ENCODE assay signal across 8 cellular contexts in the genomic region with DNA sequence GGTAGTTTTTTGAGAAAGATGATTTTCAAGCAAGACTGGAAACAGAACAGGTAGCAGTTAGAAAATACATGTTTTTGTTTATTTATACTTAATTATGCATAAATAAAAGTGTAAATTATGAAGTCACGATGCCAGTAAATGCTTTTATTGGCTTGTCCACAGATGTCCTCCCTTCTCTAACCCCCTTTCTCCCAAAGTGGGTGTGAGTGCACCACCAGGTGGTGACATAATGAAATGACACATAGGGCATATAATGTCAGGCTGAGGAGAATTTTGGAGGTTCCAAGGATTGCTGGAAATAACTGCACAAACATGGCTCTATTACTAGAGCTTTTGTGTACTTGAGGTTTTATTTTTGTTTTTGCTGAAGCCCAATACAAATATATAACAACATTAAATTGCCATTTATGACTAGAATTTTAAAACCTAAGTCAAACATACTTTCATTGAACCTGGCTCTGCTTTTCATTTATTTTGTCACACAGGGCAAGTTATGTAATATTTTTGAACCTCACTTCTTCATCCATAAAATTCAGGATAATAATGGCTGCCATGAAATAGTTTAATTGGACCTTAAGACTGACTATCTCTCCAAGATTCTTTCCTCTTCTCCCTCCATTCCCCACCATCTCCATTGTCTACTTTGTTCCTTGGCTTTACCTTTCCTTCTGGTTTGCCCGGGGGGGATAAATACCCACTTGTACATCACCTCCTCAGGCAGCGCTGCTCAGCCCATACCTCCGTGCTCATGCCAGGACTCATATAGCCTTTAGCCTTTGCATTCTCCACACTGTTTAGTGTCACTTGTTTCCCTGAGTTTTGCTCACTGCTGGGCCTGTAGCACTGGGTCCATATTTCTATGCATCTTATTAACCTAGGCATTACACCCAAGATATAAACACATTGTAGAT.
DNase-seq lines count a peak whose midpoint lies in the region; ATAC-seq, FAIRE-seq and TF ChIP-seq lines count a peak whose summit lies in the region.

No MANE protein-coding gene starts in this region.

- H3K4me3 Mint-ChIP-seq in activated T-cell treated with anti-CD3 and anti-CD28 coated beads, Interleukin-2, amount 50 U/mL, for 72 hours: no peak overlapping the region
- H3K4me3 Mint-ChIP-seq in GM23338 (no peak overlapping the region), astrocyte (ENCODE audit: unreplicated experiment) (no peak overlapping the region)

- intact Hi-C loops in lower lobe of right lung (cut with DNase I): no loop called here

- no peak overlapping the region for H3K27ac Mint-ChIP-seq in activated T-cell treated with anti-CD3 and anti-CD28 coated beads, Interleukin-2, amount 50 U/mL, for 72 hours
- peak overlapping the region; percentile 67 for H3K27ac Mint-ChIP-seq in GM23338
- no peak overlapping the region for H3K27ac Mint-ChIP-seq in astrocyte (ENCODE audit: unreplicated experiment)

- 0 out of 2 replicates have a peak overlapping the region, but pooled peaks have one; percentile 21 for H2AFZ ChIP-seq in GM23338
- no peak overlapping the region for H2AFZ ChIP-seq in astrocyte (ENCODE audit: low read depth, low read length)

- H3K4me3 ChIP-seq in GM23338 (no peak overlapping the region), astrocyte (ENCODE audit: insufficient read depth, low read depth, low read length) (no peak overlapping the region), lower lobe of right lung (no peak overlapping the region)

- H4K20me1 ChIP-seq in GM23338 (replicated peaks; ENCODE audit: insufficient read depth): no peaks in the 10 kb centered on the region
- peaks cover 3% of the 10 kb centered on the region for H4K20me1 ChIP-seq in astrocyte (ENCODE audit: insufficient read depth, low read length)

- H3K79me2 ChIP-seq in GM23338 (replicated peaks; ENCODE audit: insufficient read depth) (no peaks in the 10 kb centered on the region), astrocyte (ENCODE audit: insufficient read depth, low read length) (no peaks in the 10 kb centered on the region)

- peak in 1 of 2 donors; percentile 44 for ATAC-seq in activated T-cell treated with anti-CD3 and anti-CD28 coated beads, Interleukin-2, amount 50 U/mL, for 72 hours (replicated peaks in 1 of 2)
- ATAC-seq in GM23338 (peak; percentile 87), lower lobe of right lung (peak; percentile 72 to 81)

- H3K4me1 Mint-ChIP-seq in activated T-cell treated with anti-CD3 and anti-CD28 coated beads, Interleukin-2, amount 50 U/mL, for 72 hours (ENCODE audit: low read depth): no peaks in the 10 kb centered on the region
- H3K4me1 Mint-ChIP-seq in GM23338 (peaks cover 17% of the 10 kb centered on the region; the same call in 2 of the 3 replicates), astrocyte (ENCODE audit: low read depth, unreplicated experiment) (no peaks in the 10 kb centered on the region)

- peaks cover 6% of the 10 kb centered on the region for H3K4me1 ChIP-seq in GM23338 (ENCODE audit: insufficient read depth)
- peaks cover 4% of the 10 kb centered on the region for H3K4me1 ChIP-seq in astrocyte (ENCODE audit: insufficient read depth, low read length)
- H3K4me1 ChIP-seq in lower lobe of right lung: no peaks in the 10 kb centered on the region

- H3K9me3 Mint-ChIP-seq in activated T-cell treated with anti-CD3 and anti-CD28 coated beads, Interleukin-2, amount 50 U/mL, for 72 hours: no peaks in the 10 kb centered on the region
- H3K9me3 Mint-ChIP-seq in GM23338: peaks cover 3% of the 10 kb centered on the region; the same call in 1 of the 3 replicates
- peaks cover 1% of the 10 kb centered on the region for H3K9me3 Mint-ChIP-seq in astrocyte (ENCODE audit: unreplicated experiment)

- peak; percentile 15 to 32 for DNase-seq in activated T-cell treated with anti-CD3 and anti-CD28 coated beads, Interleukin-2, amount 50 U/mL, for 72 hours
- DNase-seq in activated T-cell treated with anti-CD3 and anti-CD28 coated beads for 4 hours (no peak), GM23338 (ENCODE audit: low spot score) (peak; percentile 76), NCI-H146 treated with DMSO at 0.1 percent for 48 hours (lab: John Stamatoyannopoulos, UW; ENCODE audit: unreplicated experiment) (peak; percentile 34), astrocyte (ENCODE audit: low read depth) (no peak), lower lobe of right lung (no peak), NCI-H774 (lab: John Stamatoyannopoulos, UW) (no peak), KG1 (lab: John Stamatoyannopoulos, UW) (no peak)

- H3K27ac ChIP-seq in GM23338 (ENCODE audit: low read depth) (no peak overlapping the region), astrocyte (ENCODE audit: low read depth, low read length) (no peak overlapping the region), lower lobe of right lung (no peak overlapping the region)

- no peaks in the 10 kb centered on the region for H3K36me3 Mint-ChIP-seq in activated T-cell treated with anti-CD3 and anti-CD28 coated beads, Interleukin-2, amount 50 U/mL, for 72 hours (ENCODE audit: insufficient read depth in 2 of 2)
- H3K36me3 Mint-ChIP-seq in GM23338 (ENCODE audit: low read depth) (no peaks in the 10 kb centered on the region), astrocyte (ENCODE audit: low read depth, unreplicated experiment) (no peaks in the 10 kb centered on the region)

- TF ChIP-seq CTCF in GM23338 (conservative IDR thresholded peaks at IDR 0.05; ENCODE audit: low read depth in 2 of 2): peak; percentile 95 to 96
- peak; percentile 73 for TF ChIP-seq CTCF in astrocyte (IDR thresholded peaks at IDR 0.05; ENCODE audit: insufficient read depth, low read depth, low read length)
- TF ChIP-seq CTCF in lower lobe of right lung (IDR thresholded peaks at IDR 0.05): peak; percentile 72

- H3F3A ChIP-seq in GM23338 (replicated peaks; ENCODE audit: low read depth): no peaks in the 10 kb centered on the region

- no peaks in the 10 kb centered on the region for H3K27me3 ChIP-seq in GM23338 (ENCODE audit: insufficient read depth)
- no peaks in the 10 kb centered on the region for H3K27me3 ChIP-seq in astrocyte (ENCODE audit: insufficient read depth, low read length)
- H3K27me3 ChIP-seq in lower lobe of right lung (ENCODE audit: low read depth): no peaks in the 10 kb centered on the region

- H3K27me3 Mint-ChIP-seq in activated T-cell treated with anti-CD3 and anti-CD28 coated beads, Interleukin-2, amount 50 U/mL, for 72 hours (ENCODE audit: low read depth): no peaks in the 10 kb centered on the region
- H3K27me3 Mint-ChIP-seq in GM23338 (ENCODE audit: insufficient read depth, low read depth, poor library complexity) (no peaks in the 10 kb centered on the region), astrocyte (ENCODE audit: low read depth, unreplicated experiment) (no peaks in the 10 kb centered on the region)

- H3K9me2 ChIP-seq in GM23338 (ENCODE audit: insufficient read depth): no peaks in the 10 kb centered on the region

- H3K9me3 ChIP-seq in astrocyte (ENCODE audit: insufficient read depth, low read depth, low read length) (no peaks in the 10 kb centered on the region), lower lobe of right lung (no peaks in the 10 kb centered on the region)

- H3K9ac ChIP-seq in astrocyte (ENCODE audit: low read length): no peak overlapping the region

- no peak overlapping the region for H3K4me2 ChIP-seq in GM23338
- no peak overlapping the region for H3K4me2 ChIP-seq in astrocyte (ENCODE audit: low read length)

- H3K36me3 ChIP-seq in GM23338 (ENCODE audit: insufficient read depth): no peaks in the 10 kb centered on the region
- H3K36me3 ChIP-seq in astrocyte (ENCODE audit: insufficient read depth, low read length): no peaks in the 10 kb centered on the region
- no peaks in the 10 kb centered on the region for H3K36me3 ChIP-seq in lower lobe of right lung

- peak; percentile 66 for FAIRE-seq in astrocyte (lab: Jason Lieb, UNC)

TF ChIP-seq in GM23338, 12 proteins besides CTCF, POLR2A, EP300 and RAD21 (continues in another document):
- TF ChIP-seq EZH2 (IDR thresholded peaks at IDR 0.05; ENCODE audit: low read depth, unreplicated experiment): no peak
- TF ChIP-seq STAT1 (IDR thresholded peaks at IDR 0.05; ENCODE audit: unreplicated experiment): no peak
- no peak for TF ChIP-seq ZNF331 (CRISPR knock-in tag; IDR thresholded peaks at IDR 0.05; ENCODE audit: low read depth)
- no peak for TF ChIP-seq NANOG (IDR thresholded peaks at IDR 0.05; ENCODE audit: borderline replicate concordance)
- no peak for TF ChIP-seq EZH2phosphoT487 (IDR thresholded peaks at IDR 0.05; ENCODE audit: unreplicated experiment)
- TF ChIP-seq POLR2AphosphoS5 (IDR thresholded peaks at IDR 0.05; ENCODE audit: low read depth): no peak
- TF ChIP-seq, protein P1, sequence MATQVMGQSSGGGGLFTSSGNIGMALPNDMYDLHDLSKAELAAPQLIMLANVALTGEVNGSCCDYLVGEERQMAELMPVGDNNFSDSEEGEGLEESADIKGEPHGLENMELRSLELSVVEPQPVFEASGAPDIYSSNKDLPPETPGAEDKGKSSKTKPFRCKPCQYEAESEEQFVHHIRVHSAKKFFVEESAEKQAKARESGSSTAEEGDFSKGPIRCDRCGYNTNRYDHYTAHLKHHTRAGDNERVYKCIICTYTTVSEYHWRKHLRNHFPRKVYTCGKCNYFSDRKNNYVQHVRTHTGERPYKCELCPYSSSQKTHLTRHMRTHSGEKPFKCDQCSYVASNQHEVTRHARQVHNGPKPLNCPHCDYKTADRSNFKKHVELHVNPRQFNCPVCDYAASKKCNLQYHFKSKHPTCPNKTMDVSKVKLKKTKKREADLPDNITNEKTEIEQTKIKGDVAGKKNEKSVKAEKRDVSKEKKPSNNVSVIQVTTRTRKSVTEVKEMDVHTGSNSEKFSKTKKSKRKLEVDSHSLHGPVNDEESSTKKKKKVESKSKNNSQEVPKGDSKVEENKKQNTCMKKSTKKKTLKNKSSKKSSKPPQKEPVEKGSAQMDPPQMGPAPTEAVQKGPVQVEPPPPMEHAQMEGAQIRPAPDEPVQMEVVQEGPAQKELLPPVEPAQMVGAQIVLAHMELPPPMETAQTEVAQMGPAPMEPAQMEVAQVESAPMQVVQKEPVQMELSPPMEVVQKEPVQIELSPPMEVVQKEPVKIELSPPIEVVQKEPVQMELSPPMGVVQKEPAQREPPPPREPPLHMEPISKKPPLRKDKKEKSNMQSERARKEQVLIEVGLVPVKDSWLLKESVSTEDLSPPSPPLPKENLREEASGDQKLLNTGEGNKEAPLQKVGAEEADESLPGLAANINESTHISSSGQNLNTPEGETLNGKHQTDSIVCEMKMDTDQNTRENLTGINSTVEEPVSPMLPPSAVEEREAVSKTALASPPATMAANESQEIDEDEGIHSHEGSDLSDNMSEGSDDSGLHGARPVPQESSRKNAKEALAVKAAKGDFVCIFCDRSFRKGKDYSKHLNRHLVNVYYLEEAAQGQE (IDR thresholded peaks at IDR 0.05; ENCODE audit: unreplicated experiment): no peak

Comparison
In these comparisons a context has a peak if more than half of its experiments do, and no peak if none do; other contexts are left out.
1. DNase-seq: peak in activated T-cell treated with anti-CD3 and anti-CD28 coated beads, Interleukin-2, amount 50 U/mL, for 72 hours (2 of 2), GM23338 (single experiment) and NCI-H146 treated with DMSO at 0.1 percent for 48 hours (single experiment); none in activated T-cell treated with anti-CD3 and anti-CD28 coated beads for 4 hours (single experiment), astrocyte (single experiment), lower lobe of right lung (single experiment), NCI-H774 (single experiment) and KG1 (single experiment).
2. Peak in every context shown above with its lines, with median percentiles within 50 percentile points of each other: CTCF ChIP-seq.